ENCODE assay signal across 31 cellular contexts in genomic region chr2:133732982-133733670, GRCh38.
DNase-seq lines count a peak whose midpoint lies in the region; ATAC-seq, FAIRE-seq and TF ChIP-seq lines count a peak whose summit lies in the region.
"Had no signal": no experiment of that assay in that cellular context is flagged by ENCODE, and none has a peak within 500 bp of the region (broad histone marks: within the 10 kb centered on the region; RNA-seq: fewer than 3 reads in every experiment).

No MANE protein-coding gene starts in this region.

- H3K9me1 ChIP-seq in endothelial cell of umbilical vein (replicated peaks; ENCODE audit: control insufficient read depth, extremely low read depth, insufficient read depth, low read length): no peaks in the 10 kb centered on the region

- intact Hi-C loops in endothelial cell of umbilical vein (cut with micrococcal nuclease): no loop called here
- intact Hi-C loops in testis (cut with DNase I; ENCODE audit: low total_unique reads): no loop called here
- intact Hi-C loops in uterus (cut with DNase I; ENCODE audit: low total_unique reads): no loop called here

- 48% methylated on average over 2 of the region's 2 CpGs for WGBS in SK-N-SH (ENCODE audit: low lambda C conversion rate)
- WGBS in testis, 2 donors: 23 to 43% methylated on average over 2 of the region's 2 CpGs

- CTCF ChIA-PET in SK-N-SH (lab: Yijun Ruan, JAX): no interaction called here
- CTCF ChIA-PET in endothelial cell of umbilical vein (lab: Charles Lee): interaction anchor here (0.6 kb wide), 1 partner anchor 172 kb away, joined by 3 read pairs; no protein-coding TSS in a partner anchor

- H3K4me2 ChIP-seq in SK-N-SH (no peak overlapping the region), endothelial cell of umbilical vein (ENCODE audit: insufficient read depth, low read length) (no peak overlapping the region)

- TF ChIP-seq CTCF in SK-N-SH (IDR thresholded peaks at IDR 0.05) (no peak), endothelial cell of umbilical vein (IDR thresholded peaks at IDR 0.05; ENCODE audit: extremely low read depth in 1 of 2, insufficient read depth in 1 of 2, low read depth in 1 of 2, low read length in 2 of 2) (no peak), testis (IDR thresholded peaks at IDR 0.05) (no peak), uterus (IDR thresholded peaks at IDR 0.05) (no peak)

- H3K79me2 ChIP-seq in SK-N-SH (ENCODE audit: insufficient read depth): no peaks in the 10 kb centered on the region
- H3K79me2 ChIP-seq in endothelial cell of umbilical vein (ENCODE audit: control insufficient read depth, insufficient read depth, low read length): no peaks in the 10 kb centered on the region

- TF ChIP-seq RAD21 in SK-N-SH (IDR thresholded peaks at IDR 0.05; ENCODE audit: low read length): no peak

- no peaks in the 10 kb centered on the region for H3K27me3 ChIP-seq in SK-N-SH (ENCODE audit: insufficient read depth)
- H3K27me3 ChIP-seq in endothelial cell of umbilical vein (ENCODE audit: control insufficient read depth in 2 of 2, insufficient read depth in 2 of 2, low read length in 2 of 2): no peaks in the 10 kb centered on the region
- no peaks in the 10 kb centered on the region for H3K27me3 ChIP-seq in testis
- no peaks in the 10 kb centered on the region for H3K27me3 ChIP-seq in uterus
- H3K27me3 ChIP-seq: body of pancreas, ovary had no signal

- H3K9me3 ChIP-seq in SK-N-SH (no peaks in the 10 kb centered on the region), endothelial cell of umbilical vein (replicated peaks; ENCODE audit: control insufficient read depth, insufficient read depth, low read length) (no peaks in the 10 kb centered on the region), testis (no peaks in the 10 kb centered on the region), uterus (no peaks in the 10 kb centered on the region)
- H3K9me3 ChIP-seq: body of pancreas, ovary had no signal

- DNase-seq in SK-N-SH (no peak), M059J (ENCODE audit: low read depth) (peak; percentile 62), endothelial cell of umbilical vein (ENCODE audit: low read depth, low spot score) (no peak), testis (peak; percentile 41), GOT3 (lab: John Stamatoyannopoulos, UW) (no peak), occipital lobe (lab: John Stamatoyannopoulos, UW) (no peak), uterus (no peak)
- DNase-seq: activated CD4-positive, alpha-beta T cell treated with anti-CD3 and anti-CD28 coated beads, Interleukin-2, amount 10 ng/mL, durations not matched to agents 24 days and 14 days; activated T-cell treated with anti-CD3 and anti-CD28 coated beads, Interleukin-2, amount 50 U/mL, for 24 hours; body of pancreas; glutamatergic neuron; NCI-H1092 treated with DMSO at 0.1 percent for 48 hours; NCI-H187 treated with DMSO at 0.1 percent for 48 hours; NCI-H526; NK-92 treated with Interleukin-12 subunit alpha and Interleukin-12 subunit beta, amount 100 ng/mL, for 24 hours; ovary; PC-3; stimulated activated CD4-positive, alpha-beta T cell treated with anti-CD3 and anti-CD28 coated beads, Interleukin-12 subunit alpha, Interleukin-12 subunit beta, amount 100 ng/mL, for 4 hours; stimulated activated CD4-positive, alpha-beta T cell treated with anti-CD3 and anti-CD28 coated beads, Interleukin-4, amount 100 ng/mL, for 24 hours; SW 1271; T-helper 9 cell had no signal

- H3K27ac ChIP-seq in SK-N-SH (ENCODE audit: low read depth in 2 of 2, low read length in 1 of 2) (peak overlapping the region in 1 of 2 experiments; percentile 29; a peak in 2 of 4 replicates), endothelial cell of umbilical vein (ENCODE audit: insufficient read depth, low read depth, low read length) (no peak overlapping the region), testis (peak overlapping the region in 1 of 2 donors; percentile 50), uterus (no peak overlapping the region)
- H3K27ac ChIP-seq: body of pancreas, HL-60, ovary, VCaP had no signal

- H3F3A ChIP-seq in SK-N-SH (replicated peaks; ENCODE audit: insufficient read depth): no peaks in the 10 kb centered on the region

- ATAC-seq in SK-N-SH treated with all-trans-retinoic acid at 6 μM for 48 hours: no peak
- ATAC-seq: body of pancreas; natural killer cell treated with Interleukin-12 subunit alpha and Interleukin-12 subunit beta and Interleukin-15 and Interleukin-18, amount 100 ng/mL, for 72 hours; PC-3; Right ventricle myocardium inferior; stimulated activated memory B cell treated with anti-CD40 and anti-IgM and Interleukin-4, amounts not matched to agents 10 μg/mL and 1 μg/mL and 100 μg/mL, for 72 hours had no signal

- no peaks in the 10 kb centered on the region for H3K9me2 ChIP-seq in SK-N-SH

- H3K36me3 ChIP-seq in SK-N-SH (replicated peaks in 1 of 2; ENCODE audit: control insufficient read depth in 1 of 2, insufficient read depth in 2 of 2, low read length in 1 of 2) (peaks cover 0 to 4% of the 10 kb centered on the region in 2 experiments), endothelial cell of umbilical vein (ENCODE audit: control insufficient read depth in 2 of 2, extremely low read depth in 1 of 2, insufficient read depth in 2 of 2, low read length in 2 of 2) (no peaks in the 10 kb centered on the region), testis (ENCODE audit: low read depth, missing control alignments) (no peaks in the 10 kb centered on the region), uterus (no peaks in the 10 kb centered on the region)
- H3K36me3 ChIP-seq: ovary had no signal

- H3K9ac ChIP-seq in SK-N-SH (no peak overlapping the region), endothelial cell of umbilical vein (replicated peaks; ENCODE audit: extremely low read depth, insufficient read depth, low read length) (no peak overlapping the region)

- H4K20me1 ChIP-seq in SK-N-SH (ENCODE audit: insufficient read depth) (no peaks in the 10 kb centered on the region), endothelial cell of umbilical vein (replicated peaks; ENCODE audit: control insufficient read depth, extremely low read depth, insufficient read depth, low read length) (no peaks in the 10 kb centered on the region)

- BruUV-seq in endothelial cell of umbilical vein (replicated peaks; lab: Mats Ljungman, UMichigan): no TSS peak

- peaks cover 0 to 11% of the 10 kb centered on the region in 2 experiments; a peak in 2 of 4 replicates for H3K4me1 ChIP-seq in SK-N-SH (ENCODE audit: control insufficient read depth in 1 of 2, insufficient read depth in 2 of 2, low read depth in 1 of 2, low read length in 1 of 2)
- peaks cover 3% of the 10 kb centered on the region for H3K4me1 ChIP-seq in endothelial cell of umbilical vein (ENCODE audit: control insufficient read depth, extremely low read depth, insufficient read depth, low read length)
- H3K4me1 ChIP-seq in testis: peaks cover 7% of the 10 kb centered on the region
- H3K4me1 ChIP-seq in uterus: no peaks in the 10 kb centered on the region
- H3K4me1 ChIP-seq: body of pancreas had no signal

- POLR2A ChIA-PET in SK-N-SH (lab: Yijun Ruan, JAX): no interaction called here
- POLR2A ChIA-PET in endothelial cell of umbilical vein (lab: Charles Lee): no interaction called here

- TF ChIP-seq POLR2A in endothelial cell of umbilical vein (IDR thresholded peaks at IDR 0.05; ENCODE audit: low read depth, low read length) (no peak), testis (IDR thresholded peaks at IDR 0.05) (no peak), uterus (IDR thresholded peaks at IDR 0.05) (no peak)

- dilution Hi-C loops in endothelial cell of umbilical vein (cut with MboI; ENCODE audit: extremely low pct_ligation_motif_present, low sequenced_read_pairs): no loop called here

- H3K4me3 ChIP-seq in SK-N-SH (ENCODE audit: low read depth in 2 of 2, low read length in 1 of 2) (no peak overlapping the region), endothelial cell of umbilical vein (replicated peaks in 1 of 3; ENCODE audit: insufficient read depth in 1 of 3, low read depth in 1 of 3, low read length in 3 of 3) (no peak overlapping the region), testis (no peak overlapping the region), uterus (no peak overlapping the region)
- H3K4me3 ChIP-seq: body of pancreas, ovary had no signal

- H2AFZ ChIP-seq in SK-N-SH (ENCODE audit: low read depth): no peak overlapping the region; the same call in 1 of the 2 replicates
- H2AFZ ChIP-seq in endothelial cell of umbilical vein (ENCODE audit: low read depth, low read length): no peak overlapping the region

- peak; percentile 42 for FAIRE-seq in endothelial cell of umbilical vein (lab: Jason Lieb, UNC)
- FAIRE-seq: A204.1, G401.6, GM18507, keratinocyte had no signal

- TF ChIP-seq EP300 in SK-N-SH (IDR thresholded peaks at IDR 0.05; ENCODE audit: borderline replicate concordance in 1 of 2, low read depth in 1 of 2, low read length in 1 of 2): no peak

TF ChIP-seq in SK-N-SH, 30 proteins besides CTCF, POLR2A, EP300 and RAD21:
- peak; percentile 60; the same call in 1 of the 2 replicates for TF ChIP-seq USF1 (IDR thresholded peaks at IDR 0.05; ENCODE audit: borderline replicate concordance, low read depth)
- no peak for TF ChIP-seq TAF1 (IDR thresholded peaks at IDR 0.05; ENCODE audit: borderline replicate concordance, low read depth, low read length)

TF ChIP-seq in SK-N-SH treated with all-trans-retinoic acid at 6 μM for 48 hours, 23 proteins besides CTCF, POLR2A, EP300 and RAD21:
- no peak for TF ChIP-seq TOX (CRISPR knock-in tag; IDR thresholded peaks at IDR 0.05; ENCODE audit: borderline replicate concordance)
- no peak for TF ChIP-seq ZNF8 (CRISPR knock-in tag; IDR thresholded peaks at IDR 0.05)

TF ChIP-seq in endothelial cell of umbilical vein, 7 proteins besides CTCF, POLR2A, EP300 and RAD21:
- TF ChIP-seq, protein P1, sequence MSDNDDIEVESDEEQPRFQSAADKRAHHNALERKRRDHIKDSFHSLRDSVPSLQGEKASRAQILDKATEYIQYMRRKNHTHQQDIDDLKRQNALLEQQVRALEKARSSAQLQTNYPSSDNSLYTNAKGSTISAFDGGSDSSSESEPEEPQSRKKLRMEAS (IDR thresholded peaks at IDR 0.05; ENCODE audit: insufficient read depth, insufficient read length): no peak
- TF ChIP-seq POLR2AphosphoS5 (IDR thresholded peaks at IDR 0.05; ENCODE audit: insufficient read depth, low read depth, low read length) (no peak), EZH2 (IDR thresholded peaks at IDR 0.05; ENCODE audit: borderline replicate concordance, low read depth, low read length, severe bottlenecking) (no peak), JUN (IDR thresholded peaks at IDR 0.05; ENCODE audit: borderline replicate concordance, insufficient read depth, insufficient read length, low read depth) (no peak), GATA2 (IDR thresholded peaks at IDR 0.05; ENCODE audit: insufficient read depth, insufficient read length, low read depth, low read length) (no peak), MYC (IDR thresholded peaks at IDR 0.05; ENCODE audit: low read depth, low read length) (no peak), FOS (IDR thresholded peaks at IDR 0.05; ENCODE audit: borderline replicate concordance, insufficient read depth, low read length) (no peak)

Comparison
In these comparisons a context has a peak if more than half of its experiments do, and no peak if none do; other contexts are left out.
1. DNase-seq: peak in M059J (single experiment) and testis (single experiment); none in SK-N-SH (single experiment), endothelial cell of umbilical vein (single experiment), GOT3 (single experiment), occipital lobe (single experiment) and uterus (0 of 2).